ENCODE assay signal across 27 cellular contexts in the genomic region with DNA sequence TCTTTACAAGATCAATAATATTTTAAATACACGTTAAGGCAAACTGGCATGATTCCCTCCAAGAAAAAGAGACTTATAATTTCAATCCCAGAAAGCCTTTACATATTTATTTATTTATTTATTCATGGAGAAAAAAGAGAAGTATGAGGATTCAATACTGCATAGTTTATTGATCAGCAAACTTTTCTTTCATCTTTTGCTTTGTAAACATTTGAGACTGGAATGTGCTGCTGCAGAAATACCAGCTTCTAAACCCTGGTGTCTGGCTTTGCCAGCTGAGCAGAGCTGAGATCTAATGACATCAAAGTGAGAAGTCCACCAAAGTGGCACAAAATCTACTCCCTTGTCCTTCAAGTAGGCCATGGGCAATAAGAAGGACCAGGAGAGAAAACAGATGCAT.
"Had no signal": no experiment of that assay in that cellular context is flagged by ENCODE, and none has a peak within 500 bp of the region (broad histone marks: within the 10 kb centered on the region; RNA-seq: fewer than 3 reads in every experiment).

No MANE protein-coding gene starts in this region.

- H3K4me3 ChIP-seq: adrenal gland, cardiac muscle cell, coronary artery, dorsolateral prefrontal cortex, gastrocnemius medialis, sigmoid colon, stomach, thyroid gland, upper lobe of left lung had no signal

- H3K9me3 ChIP-seq: adrenal gland, gastrocnemius medialis, sigmoid colon, stomach, thyroid gland, upper lobe of left lung had no signal

- H3K27ac ChIP-seq: cardiac muscle cell, coronary artery, gastrocnemius medialis, sigmoid colon, stomach, thyroid gland, upper lobe of left lung, VCaP had no signal

- H3K4me1 ChIP-seq: gastrocnemius medialis, stomach, thyroid gland had no signal

- H3K27me3 ChIP-seq: adrenal gland, cardiac muscle cell, dorsolateral prefrontal cortex, gastrocnemius medialis, sigmoid colon, stomach, thyroid gland, upper lobe of left lung had no signal

- ATAC-seq: effector memory CD8-positive, alpha-beta T cell; gastrocnemius medialis; naive thymus-derived CD8-positive, alpha-beta T cell had no signal

- DNase-seq: activated CD4-positive, alpha-beta memory T cell treated with anti-CD3 and anti-CD28 coated beads for 36 hours; activated CD4-positive, alpha-beta T cell treated with anti-CD3 and anti-CD28 coated beads for 48 hours; activated CD8-positive, alpha-beta memory T cell treated with anti-CD3 and anti-CD28 coated beads, Interleukin-2, amount 50 U/mL, for 4 hours; activated effector memory CD4-positive, alpha-beta T cell treated with anti-CD3 and anti-CD28 coated beads, Interleukin-2, amount 50 U/mL, for 16 hours; activated naive CD4-positive, alpha-beta T cell treated with anti-CD3 and anti-CD28 coated beads for 36 hours; activated naive CD8-positive, alpha-beta T cell treated with anti-CD3 and anti-CD28 coated beads for 36 hours; activated T-cell treated with anti-CD3 and anti-CD28 coated beads, Interleukin-2, amount 50 U/mL, for 1 hour; aorta; dorsolateral prefrontal cortex; effector memory CD8-positive, alpha-beta T cell; erythroblast; gastrocnemius medialis; glutamatergic neuron; islet precursor cell; mammary epithelial cell; naive thymus-derived CD8-positive, alpha-beta T cell; sigmoid colon; small intestine; stimulated activated CD4-positive, alpha-beta T cell treated with anti-CD3 and anti-CD28 coated beads, Interleukin-4, amount 100 ng/mL, for 24 hours; stomach; T-helper 9 cell; thyroid gland; upper lobe of left lung had no signal

- H3K36me3 ChIP-seq: adrenal gland, cardiac muscle cell, gastrocnemius medialis, sigmoid colon, stomach, thyroid gland, upper lobe of left lung had no signal
